9 cellular contexts compared by ENCODE assay signal in genomic region chr21:38140192-38140905, GRCh38.
DNase-seq lines count a peak whose midpoint lies in the region; ATAC-seq, FAIRE-seq and TF ChIP-seq lines count a peak whose summit lies in the region.
"Had no signal": no experiment of that assay in that cellular context is flagged by ENCODE, and none has a peak within 500 bp of the region (broad histone marks: within the 10 kb centered on the region; RNA-seq: fewer than 3 reads in every experiment).

No MANE protein-coding gene starts in this region.

- H3K27me3 ChIP-seq in left ventricle myocardium inferior (ENCODE audit: low read depth): peaks cover 6% of the 10 kb centered on the region
- no peaks in the 10 kb centered on the region for H3K27me3 ChIP-seq in aorta (ENCODE audit: control insufficient read depth in 1 of 2, insufficient read depth in 2 of 2, low read length in 1 of 2)

- H3K27me3 Mint-ChIP-seq in activated naive CD8-positive, alpha-beta T cell treated with anti-CD3 and anti-CD28 coated beads for 36 hours: peaks cover 25% of the 10 kb centered on the region
- peaks cover 10% of the 10 kb centered on the region for H3K27me3 Mint-ChIP-seq in activated naive CD8-positive, alpha-beta T cell treated with anti-CD3 and anti-CD28 coated beads, Interleukin-2, amount 50 U/mL, for 24 hours

- DNase-seq in activated naive CD8-positive, alpha-beta T cell treated with anti-CD3 and anti-CD28 coated beads for 36 hours: no peak
- no peak for DNase-seq in activated naive CD8-positive, alpha-beta T cell treated with anti-CD3 and anti-CD28 coated beads, Interleukin-2, amount 50 U/mL, for 24 hours
- DNase-seq in SK-N-DZ (ENCODE audit: low spot score) (peak; percentile 79), left ventricle myocardium inferior (peak; percentile 60), aorta (peak; percentile 63 to 78), GM12891 (ENCODE audit: insufficient read length, low spot score) (no peak)
- DNase-seq: stimulated activated naive CD4-positive, alpha-beta T cell had no signal

- no peak for FAIRE-seq in GM12891 (lab: Jason Lieb, UNC)

- H3K27ac Mint-ChIP-seq in activated naive CD8-positive, alpha-beta T cell treated with anti-CD3 and anti-CD28 coated beads for 36 hours: peak overlapping the region; percentile 22
- no peak overlapping the region for H3K27ac Mint-ChIP-seq in activated naive CD8-positive, alpha-beta T cell treated with anti-CD3 and anti-CD28 coated beads, Interleukin-2, amount 50 U/mL, for 24 hours

- H3K9me3 Mint-ChIP-seq in activated naive CD8-positive, alpha-beta T cell treated with anti-CD3 and anti-CD28 coated beads for 36 hours: peaks cover 8% of the 10 kb centered on the region
- H3K9me3 Mint-ChIP-seq in activated naive CD8-positive, alpha-beta T cell treated with anti-CD3 and anti-CD28 coated beads, Interleukin-2, amount 50 U/mL, for 24 hours: peaks cover 11% of the 10 kb centered on the region

- H3K9me3 ChIP-seq in left ventricle myocardium inferior (replicated peaks) (peaks cover 13% of the 10 kb centered on the region), aorta (ENCODE audit: control insufficient read depth, low read length) (peaks cover 2% of the 10 kb centered on the region)

- WGBS in aorta, 2 donors: 29 to 35% methylated on average over 5 of the region's 5 CpGs

- TF ChIP-seq CTCF in left ventricle myocardium inferior (IDR thresholded peaks at IDR 0.05; ENCODE audit: borderline replicate concordance): no peak

- no peaks in the 10 kb centered on the region for H3K4me1 Mint-ChIP-seq in activated naive CD8-positive, alpha-beta T cell treated with anti-CD3 and anti-CD28 coated beads for 36 hours
- no peaks in the 10 kb centered on the region for H3K4me1 Mint-ChIP-seq in activated naive CD8-positive, alpha-beta T cell treated with anti-CD3 and anti-CD28 coated beads, Interleukin-2, amount 50 U/mL, for 24 hours

- H3K27ac ChIP-seq in left ventricle myocardium inferior (replicated peaks) (no peak overlapping the region), aorta (ENCODE audit: low read depth in 1 of 2, low read length in 2 of 2) (no peak overlapping the region)

- no peak overlapping the region for H3K4me3 ChIP-seq in left ventricle myocardium inferior
- no peak overlapping the region for H3K4me3 ChIP-seq in aorta (ENCODE audit: low read length in 2 of 2)

- H3K36me3 ChIP-seq in left ventricle myocardium inferior (no peaks in the 10 kb centered on the region), aorta (ENCODE audit: control insufficient read depth in 1 of 2, insufficient read depth in 2 of 2, low read length in 1 of 2) (no peaks in the 10 kb centered on the region)

- TF ChIP-seq POLR2A in GM12891 (IDR thresholded peaks at IDR 0.05; ENCODE audit: low read depth, low read length): no peak

- no peak overlapping the region for H3K4me3 Mint-ChIP-seq in activated naive CD8-positive, alpha-beta T cell treated with anti-CD3 and anti-CD28 coated beads for 36 hours
- H3K4me3 Mint-ChIP-seq in activated naive CD8-positive, alpha-beta T cell treated with anti-CD3 and anti-CD28 coated beads, Interleukin-2, amount 50 U/mL, for 24 hours: no peak overlapping the region

- no peak for ATAC-seq in activated naive CD8-positive, alpha-beta T cell treated with anti-CD3 and anti-CD28 coated beads, Interleukin-2, amount 50 U/mL, for 24 hours
- no peak for ATAC-seq in aorta (ENCODE audit: low FRiP score)
- no peak for ATAC-seq in GM18861 (IDR thresholded peaks at IDR 0.05; ENCODE audit: unreplicated experiment)
- no peak for ATAC-seq in HG02763 (IDR thresholded peaks at IDR 0.05; ENCODE audit: unreplicated experiment)

- intact Hi-C loops in left ventricle myocardium inferior (cut with micrococcal nuclease) (no loop called here), aorta (cut with DNase I) (no loop called here)

- no peaks in the 10 kb centered on the region for H3K36me3 Mint-ChIP-seq in activated naive CD8-positive, alpha-beta T cell treated with anti-CD3 and anti-CD28 coated beads for 36 hours
- H3K36me3 Mint-ChIP-seq in activated naive CD8-positive, alpha-beta T cell treated with anti-CD3 and anti-CD28 coated beads, Interleukin-2, amount 50 U/mL, for 24 hours (ENCODE audit: low read depth): no peaks in the 10 kb centered on the region

- H3K4me1 ChIP-seq in left ventricle myocardium inferior (peaks cover 10% of the 10 kb centered on the region), aorta (ENCODE audit: control insufficient read depth in 1 of 2, insufficient read depth in 2 of 2, low read length in 2 of 2) (no peaks in the 10 kb centered on the region)

TF ChIP-seq in GM12891, 5 proteins besides CTCF, POLR2A, EP300 and RAD21:
- TF ChIP-seq TAF1 (IDR thresholded peaks at IDR 0.05; ENCODE audit: low read depth, low read length) (no peak), SPI1 (IDR thresholded peaks at IDR 0.05; ENCODE audit: low read depth, low read length) (no peak), POU2F2 (IDR thresholded peaks at IDR 0.05; ENCODE audit: low read depth, low read length) (no peak), PAX5 (IDR thresholded peaks at IDR 0.05; ENCODE audit: insufficient read depth, low read length, severe bottlenecking) (no peak), POLR2AphosphoS5 (IDR thresholded peaks at IDR 0.05; ENCODE audit: low read depth, low read length) (no peak)

Comparison
In these comparisons a context has a peak if more than half of its experiments do, and no peak if none do; other contexts are left out.
1. DNase-seq: peak in SK-N-DZ (single experiment), left ventricle myocardium inferior (single experiment) and aorta (2 of 2); none in activated naive CD8-positive, alpha-beta T cell treated with anti-CD3 and anti-CD28 coated beads for 36 hours (single experiment), activated naive CD8-positive, alpha-beta T cell treated with anti-CD3 and anti-CD28 coated beads, Interleukin-2, amount 50 U/mL, for 24 hours (single experiment) and GM12891 (single experiment).